8 cellular contexts compared by ENCODE assay signal in the genomic region with DNA sequence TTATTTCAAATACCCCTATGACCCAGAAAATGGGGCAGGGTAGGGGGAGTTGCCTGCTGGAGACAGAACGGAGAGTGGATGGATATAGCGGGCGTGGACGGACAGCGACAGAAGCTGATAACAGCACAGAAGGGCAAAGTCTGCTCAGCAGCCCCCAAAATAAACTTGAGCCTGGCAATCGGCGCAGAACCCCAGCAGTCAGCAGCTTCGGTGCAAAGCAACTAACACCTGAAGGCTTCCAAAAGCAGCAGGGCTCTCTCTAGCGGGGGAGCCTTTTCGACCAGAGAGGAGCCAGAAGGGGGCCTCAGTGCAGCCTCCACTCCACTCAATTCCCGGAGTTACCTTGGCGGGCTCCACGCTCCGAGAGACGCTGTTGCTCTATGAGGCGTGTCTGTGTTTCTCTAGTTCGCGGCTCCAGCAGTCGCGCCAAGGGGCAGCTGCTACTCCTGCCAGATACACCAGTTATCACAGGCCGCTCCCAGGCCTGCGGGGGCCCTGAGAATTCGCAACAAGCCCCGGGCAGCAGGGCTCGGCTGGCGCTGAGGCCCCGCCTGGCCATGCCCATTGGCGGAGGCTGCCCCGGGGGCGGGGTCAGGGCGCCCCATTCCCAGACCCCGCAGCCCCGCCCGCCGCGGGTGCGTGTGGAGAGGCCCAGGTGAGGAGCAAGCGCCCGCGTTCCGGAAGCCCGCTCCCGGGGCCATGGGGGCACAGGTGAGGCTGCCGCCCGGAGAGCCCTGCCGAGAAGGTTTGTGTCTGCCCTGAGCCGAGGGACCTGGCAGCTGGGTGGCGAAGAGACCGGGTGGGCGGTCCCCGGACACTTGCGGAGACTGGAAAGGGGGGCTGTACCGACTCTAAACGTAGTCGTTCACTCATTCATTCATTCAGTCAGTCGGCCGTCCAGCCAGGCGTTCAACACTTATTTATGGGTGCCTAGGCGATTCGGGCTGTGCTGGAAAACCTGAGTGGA. TPM values are rescaled to one million over a fixed set of nuclear protein-coding genes. Genes with fewer than 3 reads are reported as not detected.
DNase-seq lines count a peak whose midpoint lies in the region; TF ChIP-seq lines count a peak whose summit lies in the region.

Gene CNGA1, minus strand, starts transcription at position 541 of the 967 bp plus-strand sequence. CDS start 63,992 bp downstream, outside the sequence.
Gene NIPAL1, plus strand, starts transcription at position 632 of the 967 bp plus-strand sequence. Its CDS starts 68 bp downstream, at position 700.

- DNase-seq in CMK (ENCODE audit: low read depth) (peak; percentile 18), GM20000 (ENCODE audit: low spot score) (peak; percentile 86), HK-2 (ENCODE audit: unreplicated experiment) (peak; percentile 87), NOMO-1 (lab: John Stamatoyannopoulos, UW; ENCODE audit: unreplicated experiment in 2 of 2) (peak; percentile 64 to 71), epithelial cell of esophagus (ENCODE audit: low read depth) (peak; percentile 97)
- peak; percentile 19 for DNase-seq in activated CD8-positive, alpha-beta memory T cell treated with anti-CD3 and anti-CD28 coated beads, Interleukin-2, amount 50 U/mL, for 24 hours (ENCODE audit: extremely low read depth)
- peak; percentile 27 to 39 for DNase-seq in stimulated activated CD8-positive, alpha-beta memory T cell treated with anti-CD3 and anti-CD28 coated beads, Interleukin-4, amount 100 ng/mL, for 1 hour (ENCODE audit: low read depth in 2 of 2, low spot score in 1 of 2)

- peaks cover 16% of the 10 kb centered on the region for H3K4me1 ChIP-seq in mononuclear cell (ENCODE audit: insufficient read depth, low read length)

- TF ChIP-seq CTCF in GM20000 (IDR thresholded peaks at IDR 0.05; ENCODE audit: extremely low read depth, missing control alignments) (peak; percentile 33), epithelial cell of esophagus (IDR thresholded peaks at IDR 0.05; ENCODE audit: insufficient read depth, low read depth, low read length, missing control alignments) (peak; percentile 38)

- peak within 1 kb of the TSS; percentile 87 for H3K4me3 ChIP-seq in epithelial cell of esophagus (ENCODE audit: low read length)
- H3K4me3 ChIP-seq in mononuclear cell (ENCODE audit: low read length), result peak within 1 kb of the TSS; percentile 44

- peaks cover 43% of the 10 kb centered on the region for H3K27me3 ChIP-seq in mononuclear cell (ENCODE audit: insufficient read depth, low read length)

- no peaks in the 10 kb centered on the region for H3K9me3 ChIP-seq in mononuclear cell (ENCODE audit: low read depth, low read length)

RNA-seq across cellular contexts. Expression of gene CNGA1, which starts in this region (rescaled TPM):
- not detected for total RNA-seq in mononuclear cell

RNA-seq across cellular contexts. Expression of gene NIPAL1, which starts in this region (rescaled TPM):
- total RNA-seq in mononuclear cell, result under 0.01 TPM

Comparison
In these comparisons a context has a peak if more than half of its experiments do, and no peak if none do; other contexts are left out.
1. Peak in every context shown above with its lines: DNase-seq and H3K4me3 ChIP-seq.
2. DNase-seq: peak in every context shown above with its lines; median percentile 97 in epithelial cell of esophagus; 87 in HK-2; 86 in GM20000; 68 in NOMO-1; 33 in stimulated activated CD8-positive, alpha-beta memory T cell treated with anti-CD3 and anti-CD28 coated beads, Interleukin-4, amount 100 ng/mL, for 1 hour; 19 in activated CD8-positive, alpha-beta memory T cell treated with anti-CD3 and anti-CD28 coated beads, Interleukin-2, amount 50 U/mL, for 24 hours; 18 in CMK.